In genomic region chr16:67767953-67768352, GRCh38 we compare ENCODE assay signal across 13 cellular contexts. TPM values are rescaled to one million over a fixed set of nuclear protein-coding genes. Genes with fewer than 3 reads are reported as not detected.
DNase-seq lines count a peak whose midpoint lies in the region; ATAC-seq and TF ChIP-seq lines count a peak whose summit lies in the region.
"Had no signal": no experiment of that assay in that cellular context is flagged by ENCODE, and none has a peak within 500 bp of the region (broad histone marks: within the 10 kb centered on the region; RNA-seq: fewer than 3 reads in every experiment).

No MANE protein-coding gene starts in this region.

- H3K9me3 ChIP-seq in SJSA1 (replicated peaks): no peaks in the 10 kb centered on the region
- H3K9me3 ChIP-seq: SJCRH30 had no signal

- ATAC-seq in esophagus mucosa (peak; percentile 69), GM18907 (IDR thresholded peaks at IDR 0.05; ENCODE audit: unreplicated experiment) (no peak), GM21786 (IDR thresholded peaks at IDR 0.05; ENCODE audit: unreplicated experiment) (no peak)
- ATAC-seq: activated CD8-positive, alpha-beta memory T cell treated with anti-CD3 and anti-CD28 coated beads, Interleukin-2, amount 10 ng/mL, durations not matched to agents 7 days and 5 days; sciatic nerve had no signal

- H3K4me3 ChIP-seq in SJSA1: no peak overlapping the region
- no peak overlapping the region for H3K4me3 ChIP-seq in retinal pigment epithelial cell (ENCODE audit: low read length)
- H3K4me3 ChIP-seq: SJCRH30 had no signal

- TF ChIP-seq CTCF in retinal pigment epithelial cell (conservative IDR thresholded peaks at IDR 0.05; ENCODE audit: low read depth, low read length): no peak

- H3K36me3 ChIP-seq in SJSA1: peaks cover 4% of the 10 kb centered on the region
- H3K36me3 ChIP-seq: SJCRH30 had no signal

- H3K27me3 ChIP-seq in SJSA1 (replicated peaks): no peaks in the 10 kb centered on the region
- H3K27me3 ChIP-seq: SJCRH30 had no signal

- DNase-seq in GM04504 (ENCODE audit: low read depth): peak; percentile 11
- DNase-seq in SJSA1 (ENCODE audit: low read depth in 1 of 2, low spot score in 2 of 2): peak; percentile 37 to 63
- DNase-seq in retinal pigment epithelial cell (ENCODE audit: low read depth): peak; percentile 33
- no peak for DNase-seq in Kasumi-1 (lab: John Stamatoyannopoulos, UW)
- DNase-seq in SKM-1 (lab: John Stamatoyannopoulos, UW; ENCODE audit: unreplicated experiment): no peak
- DNase-seq: activated CD8-positive, alpha-beta memory T cell treated with anti-CD3 and anti-CD28 coated beads, Interleukin-2, amount 10 ng/mL, durations not matched to agents 7 days and 5 days; head of caudate nucleus; NCI-H2081 treated with DMSO at 0.1 percent for 48 hours; SJCRH30 had no signal

- no peak overlapping the region for H3K27ac ChIP-seq in SJSA1
- H3K27ac ChIP-seq: SJCRH30 had no signal

- H3K4me1 ChIP-seq in SJSA1 (replicated peaks): no peaks in the 10 kb centered on the region
- H3K4me1 ChIP-seq: SJCRH30 had no signal

RNA-seq across cellular contexts. Expression of gene RANBP10, which starts 38.4 kb away (rescaled TPM):
- total RNA-seq in SJSA1 (2014; rRNA removed; shearing (Covaris generic)): 3.5 and 3.9 TPM in 2 replicates
- 20.1 TPM for total RNA-seq in esophagus mucosa

RNA-seq across cellular contexts. Expression of gene TSNAXIP1, which starts 38.7 kb away (rescaled TPM):
- total RNA-seq in SJSA1 (2014; rRNA removed; shearing (Covaris generic)): 0.03 and 1.00 TPM in 2 replicates
- total RNA-seq in esophagus mucosa: 0.40 TPM

RNA-seq across cellular contexts. Expression of gene GFOD2, which starts 48.8 kb away (rescaled TPM):
- total RNA-seq in SJSA1 (2014; rRNA removed; shearing (Covaris generic)): 13.5 and 19.7 TPM in 2 replicates
- 25.4 TPM for total RNA-seq in esophagus mucosa

Comparison
In these comparisons a context has a peak if more than half of its experiments do, and no peak if none do; other contexts are left out.
1. DNase-seq: peak in GM04504 (single experiment), SJSA1 (2 of 2) and retinal pigment epithelial cell (single experiment); none in Kasumi-1 (0 of 2) and SKM-1 (single experiment).